ENCODE assay signal across 9 cellular contexts in genomic region chr2:235505210-235505741, GRCh38. TPM values are rescaled to one million over a fixed set of nuclear protein-coding genes. Genes with fewer than 3 reads are reported as not detected.
A peak's percentile ranks its signal among the peaks of the same experiment; 100 is the strongest.
DNase-seq lines count a peak whose midpoint lies in the region; ATAC-seq and TF ChIP-seq lines count a peak whose summit lies in the region.
"Had no signal": no experiment of that assay in that cellular context is flagged by ENCODE, and none has a peak within 500 bp of the region (broad histone marks: within the 10 kb centered on the region; RNA-seq: fewer than 3 reads in every experiment).

No MANE protein-coding gene starts in this region.

- H3K4me2 ChIP-seq in smooth muscle cell, result peak overlapping the region; percentile 46

- H3K9me3 Mint-ChIP-seq in naive thymus-derived CD8-positive, alpha-beta T cell, result peaks cover 0 to 7% (median 0%) of the 10 kb centered on the region in 9 donors

- no peaks in the 10 kb centered on the region for H3K36me3 Mint-ChIP-seq in naive thymus-derived CD8-positive, alpha-beta T cell

- TF ChIP-seq POLR2A in body of pancreas (IDR thresholded peaks at IDR 0.05), result no peak

- H4K20me1 ChIP-seq in smooth muscle cell (ENCODE audit: low read depth), result peaks cover 96% of the 10 kb centered on the region

- H3K4me1 ChIP-seq in body of pancreas, result peaks cover 38% of the 10 kb centered on the region
- peaks cover 43% of the 10 kb centered on the region for H3K4me1 ChIP-seq in smooth muscle cell (ENCODE audit: low read depth)

- intact Hi-C loops in body of pancreas (cut with DNase I), result no loop called here

- H3K4me3 ChIP-seq in body of pancreas (no peak overlapping the region), smooth muscle cell (no peak overlapping the region)

- H3K9ac ChIP-seq in smooth muscle cell (ENCODE audit: low read depth), result no peak overlapping the region

- WGBS in body of pancreas, 2 donors, result 11 to 18% methylated on average over 7 of the region's 7 CpGs
- 45% methylated on average over 7 of the region's 7 CpGs for WGBS in smooth muscle cell (ENCODE audit: low lambda C conversion rate)

- H3K4me1 Mint-ChIP-seq in naive thymus-derived CD8-positive, alpha-beta T cell, result peaks cover 3 to 17% (median 12%) of the 10 kb centered on the region in 4 donors

- no peak overlapping the region for H3K4me3 Mint-ChIP-seq in naive thymus-derived CD8-positive, alpha-beta T cell

- peak overlapping the region in 1 of 10 donors; percentile 18 for H3K27ac Mint-ChIP-seq in naive thymus-derived CD8-positive, alpha-beta T cell

- H3K9me3 ChIP-seq in body of pancreas (no peaks in the 10 kb centered on the region), smooth muscle cell (replicated peaks; ENCODE audit: low read depth) (no peaks in the 10 kb centered on the region)

- H3F3A ChIP-seq in smooth muscle cell (ENCODE audit: low read depth), result peaks cover 4% of the 10 kb centered on the region

- H3K27me3 ChIP-seq in body of pancreas, result no peaks in the 10 kb centered on the region
- no peaks in the 10 kb centered on the region for H3K27me3 ChIP-seq in smooth muscle cell (ENCODE audit: low read depth)

- H2AFZ ChIP-seq in smooth muscle cell (ENCODE audit: low read depth), result no peak overlapping the region

- TF ChIP-seq CTCF in body of pancreas (IDR thresholded peaks at IDR 0.05) (no peak), smooth muscle cell (IDR thresholded peaks at IDR 0.05; ENCODE audit: borderline replicate concordance, insufficient read depth, poor library complexity, severe bottlenecking) (no peak)

- peak; percentile 50 for DNase-seq in NCI-H146 (lab: John Stamatoyannopoulos, UW)
- no peak for DNase-seq in NCI-H146 treated with DMSO at 0.1 percent for 48 hours (lab: John Stamatoyannopoulos, UW; ENCODE audit: unreplicated experiment)
- peak; percentile 41 to 70 (median 59) for DNase-seq in body of pancreas
- peak; percentile 75 for DNase-seq in left lobe of liver (ENCODE audit: low spot score)
- no peak for DNase-seq in smooth muscle cell (lab: John Stamatoyannopoulos, UW; ENCODE audit: unreplicated experiment)
- DNase-seq in glomerular visceral epithelial cell (ENCODE audit: extremely low spot score), result no peak
- no peak for DNase-seq in naive thymus-derived CD8-positive, alpha-beta T cell
- DNase-seq: T-helper 1 cell had no signal

- ATAC-seq in body of pancreas (peak; percentile 57), left lobe of liver (peak; percentile 91), HG02981 (IDR thresholded peaks at IDR 0.05; ENCODE audit: unreplicated experiment) (no peak)
- ATAC-seq in naive thymus-derived CD8-positive, alpha-beta T cell, result no peak

- H3K36me3 ChIP-seq in body of pancreas (replicated peaks in 1 of 2; ENCODE audit: insufficient read depth in 1 of 2, low read depth in 2 of 2), result no peaks in the 10 kb centered on the region
- H3K36me3 ChIP-seq in smooth muscle cell (ENCODE audit: low read depth), result no peaks in the 10 kb centered on the region

- POLR2A ChIA-PET in naive thymus-derived CD8-positive, alpha-beta T cell (lab: Charles Lee), result no interaction called here

- H3K79me2 ChIP-seq in smooth muscle cell (ENCODE audit: low read depth), result peaks cover 73% of the 10 kb centered on the region

- peaks cover 18 to 71% (median 37%) of the 10 kb centered on the region in 5 donors for H3K27me3 Mint-ChIP-seq in naive thymus-derived CD8-positive, alpha-beta T cell

- H3K27ac ChIP-seq in body of pancreas (peak overlapping the region in 3 of 4 donors; percentile 40 to 49 (median 44)), smooth muscle cell (ENCODE audit: low read depth) (peak overlapping the region; percentile 3)

RNA-seq across cellular contexts. Expression of gene AGAP1, which starts 11.4 kb away (rescaled TPM):
- total RNA-seq in body of pancreas, result 10 to 100 TPM; 21.3 to 32.6 TPM
- 10.5 TPM for total RNA-seq in left lobe of liver
- total RNA-seq in smooth muscle cell, result 9.8 and 12.5 TPM in 2 replicates
- polyA plus RNA-seq in smooth muscle cell, result 3.9 TPM in 2 replicates
- under 1 TPM; 0.47 to 0.52 TPM for total RNA-seq in naive thymus-derived CD8-positive, alpha-beta T cell
- polyA plus RNA-seq in naive thymus-derived CD8-positive, alpha-beta T cell, result under 1 TPM in 2 of 3 donors, not detected in 1; 0.03 to 0.10 TPM

Comparison
In these comparisons a context has a peak if more than half of its experiments do, and no peak if none do; other contexts are left out.
1. DNase-seq: peak in NCI-H146 (single experiment), body of pancreas (4 of 4) and left lobe of liver (single experiment); none in NCI-H146 treated with DMSO at 0.1 percent for 48 hours (single experiment), smooth muscle cell (single experiment), glomerular visceral epithelial cell (single experiment) and naive thymus-derived CD8-positive, alpha-beta T cell (0 of 10).
2. ATAC-seq: peak in body of pancreas (single experiment) and left lobe of liver (single experiment); none in HG02981 (single experiment) and naive thymus-derived CD8-positive, alpha-beta T cell (0 of 2).